22 cellular contexts compared by ENCODE assay signal in the genomic region with DNA sequence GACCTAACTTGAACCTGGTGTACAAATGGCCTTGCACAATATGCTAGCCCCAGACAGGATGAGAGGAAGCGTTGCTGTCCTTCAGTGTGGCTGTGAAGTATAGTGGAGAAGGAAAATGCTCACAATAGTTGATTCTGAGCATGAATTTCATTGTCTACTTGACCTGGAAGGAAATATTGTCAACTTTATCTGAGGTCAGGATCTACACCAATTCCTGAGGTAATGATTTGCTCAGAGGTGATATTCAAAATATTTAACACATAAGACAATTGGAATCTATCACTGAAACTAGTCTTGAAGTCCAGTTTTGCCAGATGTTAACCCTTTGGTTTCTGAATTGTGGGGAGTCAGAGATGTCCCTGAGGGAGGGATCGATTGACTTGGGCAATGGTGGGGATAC. TPM values are rescaled to one million over a fixed set of nuclear protein-coding genes. Genes with fewer than 3 reads are reported as not detected.
"Had no signal": no experiment of that assay in that cellular context is flagged by ENCODE, and none has a peak within 500 bp of the region (broad histone marks: within the 10 kb centered on the region; RNA-seq: fewer than 3 reads in every experiment).

No MANE protein-coding gene starts in this region.

- H3K36me3 ChIP-seq: SJCRH30 had no signal

- H3K4me3 ChIP-seq: SJCRH30 had no signal

- FAIRE-seq: HepG2, RCC 7860 had no signal

- H3K9me3 ChIP-seq: SJCRH30 had no signal

- H3K27ac ChIP-seq: KMS-11, SJCRH30 had no signal

- H3K4me2 ChIP-seq: KMS-11 had no signal

- H3K9ac ChIP-seq: KMS-11 had no signal

- H3K27me3 ChIP-seq: SJCRH30 had no signal

- DNase-seq: IMR-90, Kasumi-1, MM.1S, NCI-H1092 treated with DMSO at 0.1 percent for 48 hours, NCI-H1436, NCI-H2029, NCI-H2081 treated with DMSO at 0.1 percent for 48 hours, NCI-H2171, NCI-H226, NCI-H446, NCI-H510A, NCI-H524 treated with DMSO at 0.1 percent for 48 hours, NCI-H69, NCI-H774, RPMI8226, SHP77 treated with DMSO at 0.1 percent for 48 hours, SJCRH30 had no signal

- H3K4me1 ChIP-seq: SJCRH30 had no signal

- ATAC-seq: HepG2, SK-N-SH treated with all-trans-retinoic acid at 6 μM for 48 hours had no signal

RNA-seq across cellular contexts. Expression of a gene that starts 20.9 kb away (rescaled TPM):
- total RNA-seq: IMR-90, M059J, SJCRH30 had no signal
- polyA plus RNA-seq: HepG2, IMR-90 had no signal
